8 cellular contexts compared by ENCODE assay signal in the genomic region with DNA sequence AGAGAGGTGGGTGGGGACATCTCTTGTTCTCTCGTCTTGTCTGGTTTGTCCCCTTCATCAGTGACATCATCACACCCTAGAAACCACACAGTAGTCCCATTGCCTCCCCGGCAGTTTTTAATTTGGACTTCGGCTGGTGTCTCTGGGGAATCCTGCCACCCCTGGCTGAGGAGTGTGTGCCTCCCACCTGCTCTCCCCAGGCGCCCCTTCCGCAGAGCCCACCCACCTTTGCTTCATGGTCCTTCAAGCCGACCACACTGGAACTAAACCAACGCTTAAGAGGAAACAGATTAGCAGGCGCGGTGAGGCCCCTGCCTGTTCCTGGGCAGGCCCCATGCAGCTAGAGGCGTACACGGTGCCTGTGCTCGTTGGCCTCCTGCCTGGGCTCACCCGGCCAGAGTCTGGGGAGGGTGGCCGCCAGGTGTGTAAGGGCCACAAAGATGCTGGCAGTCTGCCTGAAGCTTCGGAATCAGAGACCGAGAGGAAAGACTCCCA.
DNase-seq lines count a peak whose midpoint lies in the region; ATAC-seq and TF ChIP-seq lines count a peak whose summit lies in the region.

No MANE protein-coding gene starts in this region.

- DNase-seq in activated gamma-delta T cell treated with Interleukin-2 at 50 U/mL for 16 hours, result peak; percentile 19
- DNase-seq in activated gamma-delta T cell (lab: John Stamatoyannopoulos, UW), result no peak
- peak; percentile 59 for DNase-seq in NCI-H1092 treated with DMSO at 0.1 percent for 48 hours (lab: John Stamatoyannopoulos, UW)
- DNase-seq in activated naive CD4-positive, alpha-beta T cell treated with anti-CD3 and anti-CD28 coated beads, Interleukin-2, amount 50 U/mL, for 16 hours, result peak; percentile 26
- peak; percentile 22 for DNase-seq in stimulated activated CD8-positive, alpha-beta memory T cell treated with anti-CD3 and anti-CD28 coated beads, Interleukin-4, amount 100 ng/mL, for 24 hours (ENCODE audit: low read depth)
- no peak for DNase-seq in uterus
- DNase-seq in T1000 (lab: John Stamatoyannopoulos, UW), result no peak

- H3K27me3 ChIP-seq in uterus (no peaks in the 10 kb centered on the region), gastroesophageal sphincter (no peaks in the 10 kb centered on the region)

- no peak overlapping the region for H3K4me3 ChIP-seq in uterus
- no peak overlapping the region for H3K4me3 ChIP-seq in gastroesophageal sphincter

- WGBS in gastroesophageal sphincter (ENCODE audit: low coverage in 1 of 2), 2 donors, result 49 to 85% methylated on average over 3 to 9 of the region's 16 CpGs

- H3K4me1 ChIP-seq in uterus, result no peaks in the 10 kb centered on the region
- peaks cover 0 to 20% (median 0%) of the 10 kb centered on the region in 3 donors for H3K4me1 ChIP-seq in gastroesophageal sphincter

- no peak overlapping the region for H3K27ac ChIP-seq in uterus
- no peak overlapping the region for H3K27ac ChIP-seq in gastroesophageal sphincter

- intact Hi-C loops in uterus (cut with DNase I; ENCODE audit: low total_unique reads), result no loop called here

- ATAC-seq in gastroesophageal sphincter, result no peak

- no peaks in the 10 kb centered on the region for H3K36me3 ChIP-seq in uterus
- no peaks in the 10 kb centered on the region for H3K36me3 ChIP-seq in gastroesophageal sphincter

- TF ChIP-seq EP300 in gastroesophageal sphincter (IDR thresholded peaks at IDR 0.05), result no peak

- TF ChIP-seq POLR2A in uterus (IDR thresholded peaks at IDR 0.05) (no peak), gastroesophageal sphincter (IDR thresholded peaks at IDR 0.05) (no peak)

- TF ChIP-seq CTCF in uterus (IDR thresholded peaks at IDR 0.05) (no peak), gastroesophageal sphincter (IDR thresholded peaks at IDR 0.05) (no peak)

- no peaks in the 10 kb centered on the region for H3K9me3 ChIP-seq in uterus
- no peaks in the 10 kb centered on the region for H3K9me3 ChIP-seq in gastroesophageal sphincter

Comparison
In these comparisons a context has a peak if more than half of its experiments do, and no peak if none do; other contexts are left out.
1. DNase-seq: peak in activated gamma-delta T cell treated with Interleukin-2 at 50 U/mL for 16 hours (single experiment), NCI-H1092 treated with DMSO at 0.1 percent for 48 hours (single experiment), activated naive CD4-positive, alpha-beta T cell treated with anti-CD3 and anti-CD28 coated beads, Interleukin-2, amount 50 U/mL, for 16 hours (single experiment) and stimulated activated CD8-positive, alpha-beta memory T cell treated with anti-CD3 and anti-CD28 coated beads, Interleukin-4, amount 100 ng/mL, for 24 hours (single experiment); none in activated gamma-delta T cell (single experiment), uterus (0 of 2) and T1000 (single experiment).